In genomic region chr19:40900521-40900920, GRCh38 we compare ENCODE assay signal across 19 cellular contexts. TPM values are rescaled to one million over a fixed set of nuclear protein-coding genes. Genes with fewer than 3 reads are reported as not detected.
"Had no signal": no experiment of that assay in that cellular context is flagged by ENCODE, and none has a peak within 500 bp of the region (broad histone marks: within the 10 kb centered on the region; RNA-seq: fewer than 3 reads in every experiment).

No MANE protein-coding gene starts in this region.

RNA-seq across cellular contexts. Expression of gene CYP2A7, which starts 18.5 kb away (rescaled TPM):
- total RNA-seq: hepatocyte, left cardiac atrium, left lung, mammary epithelial cell, natural killer cell, osteocyte, posterior vena cava, pulmonary artery endothelial cell, renal cortical epithelial cell, right atrium auricular region, skeletal muscle tissue, smooth muscle cell, stomach, thyroid gland, transverse colon, urinary bladder had no signal
- polyA plus RNA-seq: hepatocyte, keratinocyte, mammary epithelial cell, smooth muscle cell, stomach had no signal

RNA-seq across cellular contexts. Expression of gene CYP2A6, which starts 50.3 kb away (rescaled TPM):
- total RNA-seq: left cardiac atrium, mammary epithelial cell, natural killer cell, occipital lobe, osteocyte, posterior vena cava, pulmonary artery endothelial cell, renal cortical epithelial cell, right atrium auricular region, skeletal muscle tissue, smooth muscle cell, stomach, testis, thyroid gland, transverse colon, urinary bladder had no signal
- polyA plus RNA-seq: keratinocyte, mammary epithelial cell, smooth muscle cell, stomach had no signal
